Comparison of ENCODE assay signal across 18 cellular contexts in the genomic region with DNA sequence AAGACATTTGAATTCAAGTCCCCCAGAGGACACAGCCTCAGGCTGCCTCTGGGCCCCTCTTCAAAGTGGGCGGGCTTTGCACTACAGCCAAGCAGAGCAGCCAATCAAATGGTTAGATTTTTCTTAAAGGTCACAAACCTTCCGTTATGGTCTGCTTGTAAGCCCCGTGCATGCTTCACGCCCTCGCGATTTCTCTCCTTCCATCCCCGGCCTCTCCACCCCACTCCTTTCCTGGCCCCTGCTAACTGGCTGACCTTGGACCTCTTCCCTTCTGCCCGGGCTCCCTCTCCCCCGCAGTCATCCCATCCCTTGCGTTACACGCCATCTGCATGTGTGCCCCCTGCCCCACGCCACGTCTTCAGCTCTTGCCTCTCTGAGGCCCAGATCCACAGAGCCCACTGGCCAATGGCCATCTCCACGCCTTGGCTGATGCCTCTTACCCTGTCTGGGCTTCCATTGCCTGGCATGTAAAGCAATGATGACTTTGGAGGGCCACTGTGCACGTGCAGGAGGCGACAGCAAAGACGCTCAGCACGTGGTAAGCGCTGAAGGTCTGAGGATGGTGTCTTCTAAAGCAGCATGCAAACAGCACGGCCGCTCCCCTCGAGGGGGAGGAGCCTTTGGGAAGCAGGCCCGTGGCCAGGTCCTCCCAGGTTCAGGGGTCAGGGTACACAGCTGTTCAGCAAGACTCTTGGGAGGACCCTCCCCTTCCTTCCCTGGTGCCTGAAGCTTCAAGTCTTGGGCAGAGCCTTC.
DNase-seq lines count a peak whose midpoint lies in the region; ATAC-seq and TF ChIP-seq lines count a peak whose summit lies in the region.
"Had no signal": no experiment of that assay in that cellular context is flagged by ENCODE, and none has a peak within 500 bp of the region (broad histone marks: within the 10 kb centered on the region; RNA-seq: fewer than 3 reads in every experiment).

No MANE protein-coding gene starts in this region.

- TF ChIP-seq CTCF in osteoblast (IDR thresholded peaks at IDR 0.05; ENCODE audit: extremely low read depth, low read depth, low read length) (no peak), uterus (IDR thresholded peaks at IDR 0.05) (no peak)

- H3K27me3 ChIP-seq in osteoblast (ENCODE audit: insufficient read depth, low read length) (no peaks in the 10 kb centered on the region), uterus (no peaks in the 10 kb centered on the region)
- H3K27me3 ChIP-seq: brain microvascular endothelial cell, dorsolateral prefrontal cortex, Peyer's patch had no signal

- no peak for TF ChIP-seq POLR2A in uterus (IDR thresholded peaks at IDR 0.05)

- no peak overlapping the region for H2AFZ ChIP-seq in osteoblast (ENCODE audit: low read length)

- ATAC-seq in left ventricle myocardium superior: peak; percentile 34
- no peak for ATAC-seq in GM21825 (IDR thresholded peaks at IDR 0.05; ENCODE audit: unreplicated experiment)
- no peak for ATAC-seq in GM18520 (IDR thresholded peaks at IDR 0.05; ENCODE audit: unreplicated experiment)

- no peaks in the 10 kb centered on the region for H3K36me3 Mint-ChIP-seq in activated naive CD4-positive, alpha-beta T cell treated with anti-CD3 and anti-CD28 coated beads, Interleukin-2, amount 10 ng/mL, durations not matched to agents 7 days and 5 days

- H3K9me3 ChIP-seq in osteoblast (ENCODE audit: low read depth, low read length): no peaks in the 10 kb centered on the region
- H3K9me3 ChIP-seq in uterus: no peaks in the 10 kb centered on the region
- H3K9me3 ChIP-seq: Peyer's patch, tibial artery had no signal

- H3K27ac Mint-ChIP-seq in activated naive CD4-positive, alpha-beta T cell treated with anti-CD3 and anti-CD28 coated beads, Interleukin-2, amount 10 ng/mL, durations not matched to agents 7 days and 5 days: no peak overlapping the region
- H3K27ac Mint-ChIP-seq: activated CD4-positive, alpha-beta T cell treated with anti-CD3 and anti-CD28 coated beads, Interleukin-2, amount 10 ng/mL, durations not matched to agents 24 days and 14 days had no signal

- H3K79me2 ChIP-seq in osteoblast (ENCODE audit: insufficient read depth, low read length): no peaks in the 10 kb centered on the region

- CTCF ChIA-PET in activated naive CD4-positive, alpha-beta T cell treated with anti-CD3 and anti-CD28 coated beads, Interleukin-2, amount 10 ng/mL, durations not matched to agents 7 days and 5 days (lab: Charles Lee): interaction anchor here (1.0 to 5.0 kb wide), 7 partner anchors 10 to 170 kb away, joined by 3 to 37 read pairs (median 6); no protein-coding TSS in a partner anchor

- H3K36me3 ChIP-seq in osteoblast (ENCODE audit: insufficient read depth, low read length) (no peaks in the 10 kb centered on the region), uterus (no peaks in the 10 kb centered on the region)
- H3K36me3 ChIP-seq: brain microvascular endothelial cell, Peyer's patch, tibial artery had no signal

- H4K20me1 ChIP-seq in osteoblast (ENCODE audit: insufficient read depth, low read length): no peaks in the 10 kb centered on the region

- intact Hi-C loops in left ventricle myocardium superior (cut with micrococcal nuclease) (no loop called here), uterus (cut with DNase I; ENCODE audit: low total_unique reads) (no loop called here)

- no peaks in the 10 kb centered on the region for H3K9me3 Mint-ChIP-seq in activated naive CD4-positive, alpha-beta T cell treated with anti-CD3 and anti-CD28 coated beads, Interleukin-2, amount 10 ng/mL, durations not matched to agents 7 days and 5 days
- H3K9me3 Mint-ChIP-seq: activated CD4-positive, alpha-beta T cell treated with anti-CD3 and anti-CD28 coated beads, Interleukin-2, amount 10 ng/mL, durations not matched to agents 24 days and 14 days had no signal

- no peak overlapping the region for H3K4me2 ChIP-seq in osteoblast (ENCODE audit: insufficient read depth, low read length)

- peaks cover 12% of the 10 kb centered on the region for H3K27me3 Mint-ChIP-seq in activated naive CD4-positive, alpha-beta T cell treated with anti-CD3 and anti-CD28 coated beads, Interleukin-2, amount 10 ng/mL, durations not matched to agents 7 days and 5 days
- H3K27me3 Mint-ChIP-seq: activated CD4-positive, alpha-beta T cell treated with anti-CD3 and anti-CD28 coated beads, Interleukin-2, amount 10 ng/mL, durations not matched to agents 24 days and 14 days had no signal

- H3K4me3 Mint-ChIP-seq in activated naive CD4-positive, alpha-beta T cell treated with anti-CD3 and anti-CD28 coated beads, Interleukin-2, amount 10 ng/mL, durations not matched to agents 7 days and 5 days: no peak overlapping the region
- H3K4me3 Mint-ChIP-seq: activated CD4-positive, alpha-beta T cell treated with anti-CD3 and anti-CD28 coated beads, Interleukin-2, amount 10 ng/mL, durations not matched to agents 24 days and 14 days had no signal

- H3K27ac ChIP-seq in osteoblast (ENCODE audit: low read depth, low read length): no peak overlapping the region
- H3K27ac ChIP-seq in uterus: peak overlapping the region; percentile 46 to 65
- H3K27ac ChIP-seq: 22Rv1, brain microvascular endothelial cell, tibial artery had no signal

- H3K4me1 Mint-ChIP-seq in activated naive CD4-positive, alpha-beta T cell treated with anti-CD3 and anti-CD28 coated beads, Interleukin-2, amount 10 ng/mL, durations not matched to agents 7 days and 5 days: no peaks in the 10 kb centered on the region
- H3K4me1 Mint-ChIP-seq: activated CD4-positive, alpha-beta T cell treated with anti-CD3 and anti-CD28 coated beads, Interleukin-2, amount 10 ng/mL, durations not matched to agents 24 days and 14 days had no signal

- H3K4me3 ChIP-seq in osteoblast (ENCODE audit: insufficient read depth, low read length) (no peak overlapping the region), uterus (no peak overlapping the region)
- H3K4me3 ChIP-seq: dorsolateral prefrontal cortex, Peyer's patch, tibial artery had no signal

- H3K4me1 ChIP-seq in osteoblast (ENCODE audit: insufficient read depth, low read length) (peaks cover 3% of the 10 kb centered on the region), uterus (peaks cover 0 to 9% of the 10 kb centered on the region in 2 donors)

- peak; percentile 23 for DNase-seq in DMS 273 (lab: John Stamatoyannopoulos, UW; ENCODE audit: unreplicated experiment)
- DNase-seq in DMS 273 treated with DMSO at 0.1 percent for 48 hours (lab: John Stamatoyannopoulos, UW): no peak
- peak; percentile 82 for DNase-seq in left ventricle myocardium superior
- peak; percentile 61 for DNase-seq in osteoblast (ENCODE audit: insufficient read length, low spot score, missing footprints)
- DNase-seq in uterus: peak in 1 of 2 donors; percentile 90
- no peak for DNase-seq in activated naive CD4-positive, alpha-beta T cell treated with anti-CD3 and anti-CD28 coated beads, Interleukin-2, amount 10 ng/mL, durations not matched to agents 7 days and 5 days
- DNase-seq: brain microvascular endothelial cell, DMS153, NCI-H1048, NCI-H2107, NCI-H748 treated with DMSO at 0.1 percent for 48 hours, tibial artery had no signal

Comparison
In these comparisons a context has a peak if more than half of its experiments do, and no peak if none do; other contexts are left out.
1. DNase-seq: peak in DMS 273 (single experiment), left ventricle myocardium superior (single experiment) and osteoblast (single experiment); none in DMS 273 treated with DMSO at 0.1 percent for 48 hours (single experiment) and activated naive CD4-positive, alpha-beta T cell treated with anti-CD3 and anti-CD28 coated beads, Interleukin-2, amount 10 ng/mL, durations not matched to agents 7 days and 5 days (single experiment).